9 cellular contexts compared by ENCODE assay signal in the genomic region with DNA sequence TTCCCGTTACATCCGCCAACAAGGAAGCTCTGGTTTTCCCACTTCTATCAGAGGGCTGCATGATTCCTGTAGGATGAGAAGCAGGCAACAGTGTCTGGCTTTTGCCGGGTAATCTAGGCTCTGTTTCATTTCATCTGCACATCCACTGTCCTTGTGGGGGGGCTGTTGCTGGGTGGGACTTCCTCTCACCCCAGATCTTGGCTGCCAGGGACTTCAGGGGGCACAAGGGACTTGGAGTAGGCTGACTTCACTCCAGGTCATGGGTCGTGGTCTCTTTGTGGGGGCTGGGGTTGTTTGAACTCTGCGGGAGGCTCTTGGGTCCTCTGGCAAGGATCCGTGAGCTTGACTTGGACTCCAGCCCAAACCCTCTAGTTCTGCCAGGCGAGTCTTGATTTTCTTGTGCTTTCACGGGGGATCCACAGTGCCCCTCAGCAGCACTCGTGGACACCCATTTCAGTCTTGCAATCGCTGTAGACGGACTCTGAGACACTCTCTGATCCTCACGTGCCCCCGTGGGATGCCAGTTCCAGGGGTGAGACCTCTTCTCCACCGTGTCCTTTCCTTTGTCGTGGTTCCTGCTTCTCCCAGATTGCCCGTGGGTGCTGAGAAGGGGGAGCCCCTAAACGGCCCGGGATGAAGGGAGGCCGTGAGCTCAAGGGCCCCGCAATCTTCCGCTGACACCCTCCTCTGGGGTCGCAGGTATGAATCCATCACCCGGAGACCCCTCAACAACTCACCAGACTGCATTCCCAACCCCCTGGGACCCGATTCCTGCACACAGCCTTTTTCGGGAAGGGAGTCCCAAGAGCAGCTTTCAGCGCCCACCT. TPM values are rescaled to one million over a fixed set of nuclear protein-coding genes. Genes with fewer than 3 reads are reported as not detected.
DNase-seq lines count a peak whose midpoint lies in the region; FAIRE-seq and TF ChIP-seq lines count a peak whose summit lies in the region.
"Had no signal": no experiment of that assay in that cellular context is flagged by ENCODE, and none has a peak within 500 bp of the region (broad histone marks: within the 10 kb centered on the region; RNA-seq: fewer than 3 reads in every experiment).

No MANE protein-coding gene starts in this region.

- no peaks in the 10 kb centered on the region for H3K36me3 ChIP-seq in adipocyte (ENCODE audit: control insufficient read depth, insufficient read depth, low read length, severe bottlenecking)
- H3K36me3 ChIP-seq in kidney (ENCODE audit: control insufficient read depth in 1 of 2, insufficient read depth in 2 of 2, low read length in 2 of 2) = no peaks in the 10 kb centered on the region
- H3K36me3 ChIP-seq in stomach = no peaks in the 10 kb centered on the region

- H3K27me3 ChIP-seq in adipocyte (replicated peaks; ENCODE audit: control insufficient read depth, insufficient read depth, low read length) = peaks cover 17% of the 10 kb centered on the region
- H3K27me3 ChIP-seq in stomach = peaks cover 0 to 49% (median 15%) of the 10 kb centered on the region in 3 donors

- H3K4me1 ChIP-seq in adipocyte (ENCODE audit: control insufficient read depth, insufficient read depth, low read length) (peaks cover 8% of the 10 kb centered on the region), kidney (ENCODE audit: control insufficient read depth in 1 of 2, insufficient read depth in 1 of 2, low read depth in 1 of 2, low read length in 2 of 2) (no peaks in the 10 kb centered on the region), stomach (peaks cover 0 to 27% (median 6%) of the 10 kb centered on the region in 4 donors)

- intact Hi-C loops in kidney (cut with DNase I) (no loop called here), stomach (cut with DNase I; ENCODE audit: low total_unique reads) (no loop called here)

- DNase-seq in GM13977 (ENCODE audit: low spot score) (peak; percentile 22), adipocyte (ENCODE audit: low read depth) (no peak), kidney (peak; percentile 60), stomach (peak; percentile 23), amniotic stem cell (lab: John Stamatoyannopoulos, UW) (no peak), LoVo (ENCODE audit: low spot score) (no peak), SW480 (ENCODE audit: low spot score) (no peak)
- DNase-seq: NCI-H1417 treated with DMSO at 0.1 percent for 48 hours had no signal

- H3K4me3 ChIP-seq in adipocyte (ENCODE audit: low read length) (peak overlapping the region; percentile 83), kidney (ENCODE audit: low read length in 2 of 2) (peak overlapping the region; percentile 55 to 56), stomach (peak overlapping the region; percentile 40 to 54 (median 43))

- no peak overlapping the region for H3K27ac ChIP-seq in kidney (ENCODE audit: low read depth in 2 of 2, low read length in 2 of 2)
- peak overlapping the region in 1 of 5 donors; percentile 59 for H3K27ac ChIP-seq in stomach
- H3K27ac ChIP-seq: epithelial cell of prostate had no signal

- no peak for TF ChIP-seq POLR2A in stomach (IDR thresholded peaks at IDR 0.05)

- H3K9me3 ChIP-seq in adipocyte (ENCODE audit: control insufficient read depth, low read length) (no peaks in the 10 kb centered on the region), kidney (ENCODE audit: control insufficient read depth in 1 of 2, low read length in 2 of 2) (peaks cover 0 to 4% of the 10 kb centered on the region in 2 donors), stomach (peaks cover 0 to 40% (median 20%) of the 10 kb centered on the region in 4 donors)

- in situ Hi-C loops in GM13977 (cut with MboI; ENCODE audit: low pct_unique_long_range_greater_than_20kb, low sequenced_read_pairs, unreplicated experiment) = no loop called here

- FAIRE-seq in kidney (lab: Jason Lieb, UNC) = no peak

- TF ChIP-seq CTCF in GM13977 (IDR thresholded peaks at IDR 0.05; ENCODE audit: extremely low read depth, insufficient read depth, missing control alignments) (no peak), kidney (IDR thresholded peaks at IDR 0.05; ENCODE audit: borderline replicate concordance, extremely low read depth, insufficient read depth) (no peak), stomach (IDR thresholded peaks at IDR 0.05) (no peak)

- 76 to 82% (median 80%) methylated on average over 25 to 26 of the region's 26 CpGs for WGBS in stomach, 5 donors

- H3K9ac ChIP-seq in adipocyte (ENCODE audit: low read length) (peak overlapping the region; percentile 71), kidney (ENCODE audit: low read length in 2 of 2) (no peak overlapping the region)

- TF ChIP-seq EP300 in stomach (IDR thresholded peaks at IDR 0.05) = no peak

RNA-seq across cellular contexts. Expression of gene ZNF273, which starts 21.4 kb away (rescaled TPM):
- 5.4 TPM for total RNA-seq in kidney
- polyA plus RNA-seq in kidney (ENCODE audit: insufficient read depth, low read depth, low replicate concordance) = 1.7 TPM
- total RNA-seq in stomach = 10 to 100 TPM in 3 of 5 donors, 1 to 10 TPM in 2; 5.3 to 24.3 (median 11.6) TPM
- polyA plus RNA-seq in stomach = 1 to 10 TPM; 1.3 to 7.7 (median 2.9) TPM

Comparison
In these comparisons a context has a peak if more than half of its experiments do, and no peak if none do; other contexts are left out.
1. DNase-seq: peak in GM13977 (single experiment), kidney (single experiment) and stomach (single experiment); none in adipocyte (single experiment), amniotic stem cell (single experiment), LoVo (single experiment) and SW480 (single experiment).
2. Peak in every context shown above with its lines, with median percentiles within 50 percentile points of each other: H3K4me3 ChIP-seq.